10 cellular contexts compared by ENCODE assay signal in genomic region chr6:162123797-162124196, GRCh38.
DNase-seq lines count a peak whose midpoint lies in the region; ATAC-seq and TF ChIP-seq lines count a peak whose summit lies in the region.
"Had no signal": no experiment of that assay in that cellular context is flagged by ENCODE, and none has a peak within 500 bp of the region (broad histone marks: within the 10 kb centered on the region; RNA-seq: fewer than 3 reads in every experiment).

No MANE protein-coding gene starts in this region.

- peaks cover 28% of the 10 kb centered on the region for H3K27me3 Mint-ChIP-seq in progenitor cell of endocrine pancreas

- H3K4me3 Mint-ChIP-seq in progenitor cell of endocrine pancreas (ENCODE audit: low read depth), result no peak overlapping the region

- peaks cover 3% of the 10 kb centered on the region for H3K9me3 Mint-ChIP-seq in progenitor cell of endocrine pancreas (ENCODE audit: low read depth)

- TF ChIP-seq CTCF in foreskin keratinocyte (conservative IDR thresholded peaks at IDR 0.05), result peak; percentile 23
- peak; percentile 50 for TF ChIP-seq CTCF in progenitor cell of endocrine pancreas (IDR thresholded peaks at IDR 0.05; ENCODE audit: unreplicated experiment)

- H3K27ac ChIP-seq in foreskin keratinocyte, result no peak overlapping the region

- peak; percentile 22 for DNase-seq in NCI-H82 (lab: John Stamatoyannopoulos, UW)
- no peak for DNase-seq in NCI-H82 treated with DMSO at 0.1 percent for 48 hours (lab: John Stamatoyannopoulos, UW; ENCODE audit: unreplicated experiment)
- peak; percentile 72 for DNase-seq in NCI-H69 (lab: John Stamatoyannopoulos, UW)
- DNase-seq in foreskin keratinocyte, result no peak
- DNase-seq in progenitor cell of endocrine pancreas (ENCODE audit: low spot score, unreplicated experiment), result no peak
- DNase-seq in left colon, result no peak
- DNase-seq: NCI-H2227 treated with DMSO at 0.1 percent for 48 hours; stimulated activated CD4-positive, alpha-beta T cell treated with anti-CD3 and anti-CD28 coated beads, Interleukin-12 subunit alpha, Interleukin-12 subunit beta, amount 100 ng/mL, for 4 hours had no signal

- ATAC-seq in foreskin keratinocyte (no peak), GM21447 (IDR thresholded peaks at IDR 0.05; ENCODE audit: unreplicated experiment) (no peak), GM21786 (IDR thresholded peaks at IDR 0.05; ENCODE audit: unreplicated experiment) (no peak), left colon (no peak)

- H3K27ac Mint-ChIP-seq in progenitor cell of endocrine pancreas, result no peak overlapping the region

- H3K4me1 ChIP-seq in foreskin keratinocyte, result no peaks in the 10 kb centered on the region

- H3K36me3 Mint-ChIP-seq in progenitor cell of endocrine pancreas (ENCODE audit: insufficient read depth), result no peaks in the 10 kb centered on the region

- intact Hi-C loops in left colon (cut with DNase I, micrococcal nuclease), result no loop called here

- H3K27me3 ChIP-seq in foreskin keratinocyte, result no peaks in the 10 kb centered on the region

- peaks cover 4% of the 10 kb centered on the region for H3K4me1 Mint-ChIP-seq in progenitor cell of endocrine pancreas (ENCODE audit: low read depth)

Comparison
In these comparisons a context has a peak if more than half of its experiments do, and no peak if none do; other contexts are left out.
1. DNase-seq: peak in NCI-H82 (single experiment) and NCI-H69 (single experiment); none in NCI-H82 treated with DMSO at 0.1 percent for 48 hours (single experiment), foreskin keratinocyte (0 of 2), progenitor cell of endocrine pancreas (single experiment) and left colon (0 of 2).